In genomic region chrY:12643949-12644348, GRCh38 we compare ENCODE assay signal across 27 cellular contexts. TPM values are rescaled to one million over a fixed set of nuclear protein-coding genes. Genes with fewer than 3 reads are reported as not detected.
DNase-seq lines count a peak whose midpoint lies in the region; ATAC-seq and TF ChIP-seq lines count a peak whose summit lies in the region.
"Had no signal": no experiment of that assay in that cellular context is flagged by ENCODE, and none has a peak within 500 bp of the region (broad histone marks: within the 10 kb centered on the region; RNA-seq: fewer than 3 reads in every experiment).

No MANE protein-coding gene starts in this region.

- TF ChIP-seq CTCF in AG10803 (conservative IDR thresholded peaks at IDR 0.05; ENCODE audit: low read length) (no peak), nephron progenitor cell (IDR thresholded peaks at IDR 0.05) (no peak)

- H3K4me1 Mint-ChIP-seq in T-helper 2 cell treated with Interferon-gamma antibody and Interleukin-4, amounts not matched to agents 5 μg/mL and 100 μg/mL, for 36 hours (ENCODE audit: low read depth) = no peaks in the 10 kb centered on the region
- H3K4me1 Mint-ChIP-seq in nephron progenitor cell = no peaks in the 10 kb centered on the region
- H3K4me1 Mint-ChIP-seq: activated CD4-positive, alpha-beta T cell treated with anti-CD3 and anti-CD28 coated beads for 36 hours; activated naive CD8-positive, alpha-beta T cell treated with anti-CD3 and anti-CD28 coated beads, Interleukin-2, amount 10 ng/mL, durations not matched to agents 7 days and 5 days; stimulated activated naive CD8-positive, alpha-beta T cell treated with anti-CD3 and anti-CD28 coated beads, Interleukin-15, amount 100 ng/mL, for 72 hours had no signal

- H3K4me3 Mint-ChIP-seq in T-helper 2 cell treated with Interferon-gamma antibody and Interleukin-4, amounts not matched to agents 5 μg/mL and 100 μg/mL, for 36 hours = no peak overlapping the region
- no peak overlapping the region for H3K4me3 Mint-ChIP-seq in nephron progenitor cell
- H3K4me3 Mint-ChIP-seq: activated CD4-positive, alpha-beta T cell treated with anti-CD3 and anti-CD28 coated beads for 36 hours; activated naive CD8-positive, alpha-beta T cell treated with anti-CD3 and anti-CD28 coated beads, Interleukin-2, amount 10 ng/mL, durations not matched to agents 7 days and 5 days; natural killer cell treated with Interleukin-12 subunit alpha and Interleukin-12 subunit beta and Interleukin-15 and Interleukin-18, amount 100 ng/mL, for 72 hours; stimulated activated naive CD8-positive, alpha-beta T cell treated with anti-CD3 and anti-CD28 coated beads, Interleukin-15, amount 100 ng/mL, for 72 hours had no signal

- no peaks in the 10 kb centered on the region for H3K36me3 Mint-ChIP-seq in T-helper 2 cell treated with Interferon-gamma antibody and Interleukin-4, amounts not matched to agents 5 μg/mL and 100 μg/mL, for 36 hours (ENCODE audit: low read depth)
- H3K36me3 Mint-ChIP-seq in nephron progenitor cell (ENCODE audit: low read depth) = no peaks in the 10 kb centered on the region
- H3K36me3 Mint-ChIP-seq: activated naive CD8-positive, alpha-beta T cell treated with anti-CD3 and anti-CD28 coated beads, Interleukin-2, amount 10 ng/mL, durations not matched to agents 7 days and 5 days; natural killer cell treated with Interleukin-12 subunit alpha and Interleukin-12 subunit beta and Interleukin-15 and Interleukin-18, amount 100 ng/mL, for 72 hours had no signal

- DNase-seq in AG10803 (ENCODE audit: low read depth) (peak; percentile 44), HT1080 (ENCODE audit: low read depth) (peak; percentile 74), amniotic epithelial cell (ENCODE audit: low read depth) (peak; percentile 13), glomerular visceral epithelial cell (ENCODE audit: extremely low spot score) (peak; percentile 75), nephron progenitor cell (no peak)
- no peak for DNase-seq in T-helper 2 cell treated with Interferon-gamma antibody and Interleukin-4, amounts not matched to agents 5 μg/mL and 100 μg/mL, for 36 hours (ENCODE audit: low spot score)
- DNase-seq: activated CD4-positive, alpha-beta T cell treated with anti-CD3 and anti-CD28 coated beads for 36 hours; activated effector memory CD4-positive, alpha-beta T cell treated with anti-CD3 and anti-CD28 coated beads, Interleukin-2, amount 50 U/mL, for 16 hours; activated naive CD8-positive, alpha-beta T cell treated with anti-CD3 and anti-CD28 coated beads, Interleukin-2, amount 10 ng/mL, durations not matched to agents 7 days and 5 days; DMS53; dorsolateral prefrontal cortex; Karpas-422; NCI-H1048; NCI-H187 treated with DMSO at 0.1 percent for 48 hours; SJCRH30; stimulated activated CD4-positive, alpha-beta T cell treated with anti-CD3 and anti-CD28 coated beads, Interleukin-1b, Interleukin-23, amount 100 ng/mL, for 48 hours; stimulated activated CD8-positive, alpha-beta memory T cell treated with anti-CD3 and anti-CD28 coated beads, Interleukin-4, amount 100 ng/mL, for 48 hours; stimulated activated naive CD8-positive, alpha-beta T cell treated with anti-CD3 and anti-CD28 coated beads, Interleukin-15, amount 100 ng/mL, for 72 hours; T-helper 1 cell had no signal

- H3K27me3 Mint-ChIP-seq in T-helper 2 cell treated with Interferon-gamma antibody and Interleukin-4, amounts not matched to agents 5 μg/mL and 100 μg/mL, for 36 hours (ENCODE audit: low read depth) = no peaks in the 10 kb centered on the region
- H3K27me3 Mint-ChIP-seq in nephron progenitor cell (ENCODE audit: low read depth, poor library complexity) = no peaks in the 10 kb centered on the region
- H3K27me3 Mint-ChIP-seq: activated CD4-positive, alpha-beta T cell treated with anti-CD3 and anti-CD28 coated beads for 36 hours; activated naive CD8-positive, alpha-beta T cell treated with anti-CD3 and anti-CD28 coated beads, Interleukin-2, amount 10 ng/mL, durations not matched to agents 7 days and 5 days; stimulated activated naive CD8-positive, alpha-beta T cell treated with anti-CD3 and anti-CD28 coated beads, Interleukin-15, amount 100 ng/mL, for 72 hours had no signal

- ATAC-seq in HG02642 (IDR thresholded peaks at IDR 0.05; ENCODE audit: poor library complexity, unreplicated experiment) (no peak), HG03039 (IDR thresholded peaks at IDR 0.05; ENCODE audit: unreplicated experiment) (no peak)
- ATAC-seq: activated CD4-positive, alpha-beta T cell treated with anti-CD3 and anti-CD28 coated beads for 36 hours; natural killer cell treated with Interleukin-12 subunit alpha and Interleukin-12 subunit beta and Interleukin-15 and Interleukin-18, amount 100 ng/mL, for 72 hours; stimulated activated naive CD8-positive, alpha-beta T cell treated with anti-CD3 and anti-CD28 coated beads, Interleukin-15, amount 100 ng/mL, for 72 hours had no signal

- H3K4me3 ChIP-seq in AG10803 (ENCODE audit: low read length) = no peak overlapping the region
- H3K4me3 ChIP-seq: dorsolateral prefrontal cortex, HAP-1, SJCRH30, smooth muscle cell, thyroid gland had no signal

- no peaks in the 10 kb centered on the region for H3K9me3 Mint-ChIP-seq in T-helper 2 cell treated with Interferon-gamma antibody and Interleukin-4, amounts not matched to agents 5 μg/mL and 100 μg/mL, for 36 hours
- no peaks in the 10 kb centered on the region for H3K9me3 Mint-ChIP-seq in nephron progenitor cell
- H3K9me3 Mint-ChIP-seq: activated naive CD8-positive, alpha-beta T cell treated with anti-CD3 and anti-CD28 coated beads, Interleukin-2, amount 10 ng/mL, durations not matched to agents 7 days and 5 days; natural killer cell treated with Interleukin-12 subunit alpha and Interleukin-12 subunit beta and Interleukin-15 and Interleukin-18, amount 100 ng/mL, for 72 hours had no signal

- H3K27ac Mint-ChIP-seq in T-helper 2 cell treated with Interferon-gamma antibody and Interleukin-4, amounts not matched to agents 5 μg/mL and 100 μg/mL, for 36 hours = no peak overlapping the region
- H3K27ac Mint-ChIP-seq in nephron progenitor cell = no peak overlapping the region
- H3K27ac Mint-ChIP-seq: activated CD4-positive, alpha-beta T cell treated with anti-CD3 and anti-CD28 coated beads for 36 hours; activated naive CD8-positive, alpha-beta T cell treated with anti-CD3 and anti-CD28 coated beads, Interleukin-2, amount 10 ng/mL, durations not matched to agents 7 days and 5 days; natural killer cell treated with Interleukin-12 subunit alpha and Interleukin-12 subunit beta and Interleukin-15 and Interleukin-18, amount 100 ng/mL, for 72 hours; stimulated activated naive CD8-positive, alpha-beta T cell treated with anti-CD3 and anti-CD28 coated beads, Interleukin-15, amount 100 ng/mL, for 72 hours had no signal

RNA-seq across cellular contexts. Expression of gene USP9Y, which starts 57.1 kb away (rescaled TPM):
- total RNA-seq in HT1080 (2014; rRNA removed; shearing (Covaris generic)) = 3.6 and 5.4 TPM in 2 replicates
- polyA plus RNA-seq in HT1080 (2015; cell fraction: cytosol; rRNA removed) = 5.1 and 6.3 TPM in 2 replicates
- 32.8 and 35.8 TPM in 2 replicates for polyA plus RNA-seq in HT1080 (2015; cell fraction: nucleus; rRNA removed)
- total RNA-seq: osteocyte, SJCRH30, smooth muscle cell had no signal
- polyA plus RNA-seq: keratinocyte, smooth muscle cell had no signal

Comparison
In these comparisons a context has a peak if more than half of its experiments do, and no peak if none do; other contexts are left out.
1. DNase-seq: peak in AG10803 (single experiment), HT1080 (single experiment), amniotic epithelial cell (single experiment) and glomerular visceral epithelial cell (single experiment); none in T-helper 2 cell treated with Interferon-gamma antibody and Interleukin-4, amounts not matched to agents 5 μg/mL and 100 μg/mL, for 36 hours (single experiment) and nephron progenitor cell (single experiment).